15 cellular contexts compared by ENCODE assay signal in genomic region chr2:113977060-113977659, GRCh38.
A peak's percentile ranks its signal among the peaks of the same experiment; 100 is the strongest.
DNase-seq lines count a peak whose midpoint lies in the region; ATAC-seq and TF ChIP-seq lines count a peak whose summit lies in the region.
"Had no signal": no experiment of that assay in that cellular context is flagged by ENCODE, and none has a peak within 500 bp of the region (broad histone marks: within the 10 kb centered on the region; RNA-seq: fewer than 3 reads in every experiment).

No MANE protein-coding gene starts in this region.

- H3K9me3 ChIP-seq in adipocyte (ENCODE audit: control insufficient read depth, low read length), result no peaks in the 10 kb centered on the region
- H3K9me3 ChIP-seq: right lobe of liver, SJSA1 had no signal

- no peak for TF ChIP-seq CTCF in type B pancreatic cell (conservative IDR thresholded peaks at IDR 0.05)

- peak overlapping the region; percentile 41 for H3K27ac Mint-ChIP-seq in stimulated activated naive CD8-positive, alpha-beta T cell treated with anti-CD3 and anti-CD28 coated beads, Interleukin-15, Interleukin-2, amounts not matched to agents 100 ng/mL and 50 ng/mL, for 24 hours
- no peak overlapping the region for H3K27ac Mint-ChIP-seq in stimulated activated naive CD8-positive, alpha-beta T cell treated with anti-CD3 and anti-CD28 coated beads, Interleukin-15, amount 100 ng/mL, for 72 hours
- peak overlapping the region; percentile 65 for H3K27ac Mint-ChIP-seq in type B pancreatic cell
- H3K27ac Mint-ChIP-seq: activated T-cell treated with anti-CD3 and anti-CD28 coated beads, Interleukin-2, amount 50 U/mL, for 72 hours had no signal

- H3K27me3 Mint-ChIP-seq in stimulated activated naive CD8-positive, alpha-beta T cell treated with anti-CD3 and anti-CD28 coated beads, Interleukin-15, Interleukin-2, amounts not matched to agents 100 ng/mL and 50 ng/mL, for 24 hours, result no peaks in the 10 kb centered on the region
- no peaks in the 10 kb centered on the region for H3K27me3 Mint-ChIP-seq in stimulated activated naive CD8-positive, alpha-beta T cell treated with anti-CD3 and anti-CD28 coated beads, Interleukin-15, amount 100 ng/mL, for 72 hours
- no peaks in the 10 kb centered on the region for H3K27me3 Mint-ChIP-seq in type B pancreatic cell
- H3K27me3 Mint-ChIP-seq: naive thymus-derived CD4-positive, alpha-beta T cell had no signal

- H3K36me3 ChIP-seq in adipocyte (ENCODE audit: control insufficient read depth, insufficient read depth, low read length, severe bottlenecking), result peaks cover 26% of the 10 kb centered on the region
- H3K36me3 ChIP-seq: right lobe of liver, SJSA1 had no signal

- no peak for DNase-seq in stimulated activated naive CD8-positive, alpha-beta T cell treated with anti-CD3 and anti-CD28 coated beads, Interleukin-15, amount 100 ng/mL, for 72 hours
- DNase-seq in adipocyte (ENCODE audit: low read depth) (peak; percentile 11), kidney tubule cell (ENCODE audit: low spot score) (peak; percentile 44), type B pancreatic cell (ENCODE audit: extremely low spot score, unreplicated experiment) (no peak), glomerular visceral epithelial cell (ENCODE audit: extremely low spot score) (no peak)
- DNase-seq: activated CD4-positive, alpha-beta T cell treated with anti-CD3 and anti-CD28 coated beads, Interleukin-2, amount 50 U/mL, for 1 hour; activated T-cell treated with anti-CD3 and anti-CD28 coated beads, Interleukin-2, amount 50 U/mL, for 72 hours; hippocampal formation; left ventricle myocardium superior; naive thymus-derived CD4-positive, alpha-beta T cell; right lobe of liver had no signal

- ATAC-seq in stimulated activated naive CD8-positive, alpha-beta T cell treated with anti-CD3 and anti-CD28 coated beads, Interleukin-15, amount 100 ng/mL, for 72 hours, result no peak
- ATAC-seq in HG03354 (IDR thresholded peaks at IDR 0.05; ENCODE audit: poor library complexity, severe bottlenecking, unreplicated experiment), result no peak
- no peak for ATAC-seq in GM18870 (IDR thresholded peaks at IDR 0.05; ENCODE audit: unreplicated experiment)
- ATAC-seq: left ventricle myocardium superior; naive thymus-derived CD4-positive, alpha-beta T cell had no signal

- no peak overlapping the region for H3K4me3 ChIP-seq in adipocyte (ENCODE audit: low read length)
- H3K4me3 ChIP-seq: right lobe of liver, SJSA1 had no signal

- no peaks in the 10 kb centered on the region for H3K9me3 Mint-ChIP-seq in stimulated activated naive CD8-positive, alpha-beta T cell treated with anti-CD3 and anti-CD28 coated beads, Interleukin-15, Interleukin-2, amounts not matched to agents 100 ng/mL and 50 ng/mL, for 24 hours
- no peaks in the 10 kb centered on the region for H3K9me3 Mint-ChIP-seq in stimulated activated naive CD8-positive, alpha-beta T cell treated with anti-CD3 and anti-CD28 coated beads, Interleukin-15, amount 100 ng/mL, for 72 hours
- H3K9me3 Mint-ChIP-seq in type B pancreatic cell, result no peaks in the 10 kb centered on the region

- H3K27me3 ChIP-seq in adipocyte (replicated peaks; ENCODE audit: control insufficient read depth, insufficient read depth, low read length), result no peaks in the 10 kb centered on the region
- H3K27me3 ChIP-seq: right lobe of liver, SJSA1 had no signal

- no peak overlapping the region for H3K9ac ChIP-seq in adipocyte (ENCODE audit: low read length)

- H3K4me3 Mint-ChIP-seq in stimulated activated naive CD8-positive, alpha-beta T cell treated with anti-CD3 and anti-CD28 coated beads, Interleukin-15, Interleukin-2, amounts not matched to agents 100 ng/mL and 50 ng/mL, for 24 hours, result no peak overlapping the region
- H3K4me3 Mint-ChIP-seq in stimulated activated naive CD8-positive, alpha-beta T cell treated with anti-CD3 and anti-CD28 coated beads, Interleukin-15, amount 100 ng/mL, for 72 hours, result no peak overlapping the region
- H3K4me3 Mint-ChIP-seq in type B pancreatic cell, result no peak overlapping the region
- H3K4me3 Mint-ChIP-seq: activated T-cell treated with anti-CD3 and anti-CD28 coated beads, Interleukin-2, amount 50 U/mL, for 72 hours; naive thymus-derived CD4-positive, alpha-beta T cell had no signal

- peaks cover 29% of the 10 kb centered on the region for H3K36me3 Mint-ChIP-seq in stimulated activated naive CD8-positive, alpha-beta T cell treated with anti-CD3 and anti-CD28 coated beads, Interleukin-15, Interleukin-2, amounts not matched to agents 100 ng/mL and 50 ng/mL, for 24 hours (ENCODE audit: low read depth)
- H3K36me3 Mint-ChIP-seq in type B pancreatic cell, result peaks cover 13% of the 10 kb centered on the region

- peaks cover 13% of the 10 kb centered on the region for H3K4me1 Mint-ChIP-seq in stimulated activated naive CD8-positive, alpha-beta T cell treated with anti-CD3 and anti-CD28 coated beads, Interleukin-15, Interleukin-2, amounts not matched to agents 100 ng/mL and 50 ng/mL, for 24 hours (ENCODE audit: low read depth)
- peaks cover 4% of the 10 kb centered on the region for H3K4me1 Mint-ChIP-seq in stimulated activated naive CD8-positive, alpha-beta T cell treated with anti-CD3 and anti-CD28 coated beads, Interleukin-15, amount 100 ng/mL, for 72 hours
- peaks cover 5% of the 10 kb centered on the region for H3K4me1 Mint-ChIP-seq in type B pancreatic cell (ENCODE audit: unreplicated experiment)

- H3K4me1 ChIP-seq in adipocyte (ENCODE audit: control insufficient read depth, insufficient read depth, low read length), result peaks cover 24% of the 10 kb centered on the region

Comparison
In these comparisons a context has a peak if more than half of its experiments do, and no peak if none do; other contexts are left out.
1. H3K27ac Mint-ChIP-seq: peak in stimulated activated naive CD8-positive, alpha-beta T cell treated with anti-CD3 and anti-CD28 coated beads, Interleukin-15, Interleukin-2, amounts not matched to agents 100 ng/mL and 50 ng/mL, for 24 hours (single experiment) and type B pancreatic cell (single experiment); none in stimulated activated naive CD8-positive, alpha-beta T cell treated with anti-CD3 and anti-CD28 coated beads, Interleukin-15, amount 100 ng/mL, for 72 hours (0 of 2).
2. DNase-seq: peak in adipocyte (single experiment) and kidney tubule cell (single experiment); none in stimulated activated naive CD8-positive, alpha-beta T cell treated with anti-CD3 and anti-CD28 coated beads, Interleukin-15, amount 100 ng/mL, for 72 hours (0 of 2), type B pancreatic cell (single experiment) and glomerular visceral epithelial cell (single experiment).